In genomic region chr13:42369071-42369795, GRCh38 we compare ENCODE assay signal across 17 cellular contexts.
DNase-seq lines count a peak whose midpoint lies in the region; ATAC-seq lines count a peak whose summit lies in the region.
"Had no signal": no experiment of that assay in that cellular context is flagged by ENCODE, and none has a peak within 500 bp of the region (broad histone marks: within the 10 kb centered on the region; RNA-seq: fewer than 3 reads in every experiment).

No MANE protein-coding gene starts in this region.

- CTCF ChIA-PET in activated naive CD4-positive, alpha-beta T cell treated with anti-CD3 and anti-CD28 coated beads for 36 hours (lab: Charles Lee): interaction anchor here (1.0 kb wide), 1 partner anchor 35 kb away, joined by 3 read pairs; no protein-coding TSS in a partner anchor

- peak; percentile 71 for DNase-seq in activated naive CD4-positive, alpha-beta T cell treated with anti-CD3 and anti-CD28 coated beads for 36 hours
- DNase-seq in activated naive CD4-positive, alpha-beta T cell (lab: John Stamatoyannopoulos, UW): no peak
- DNase-seq in activated CD4-positive, alpha-beta T cell treated with anti-CD3 and anti-CD28 coated beads, Interleukin-2, amount 50 U/mL, for 48 hours: peak; percentile 43 to 69
- peak in 1 of 2 donors; percentile 77 for DNase-seq in stimulated activated effector memory CD8-positive, alpha-beta T cell treated with anti-CD3 and anti-CD28 coated beads, Interleukin-12 subunit alpha, Interleukin-12 subunit beta, amount 100 ng/mL, for 72 hours (ENCODE audit: low spot score in 2 of 2)
- DNase-seq in OCI-M2 (lab: John Stamatoyannopoulos, UW; ENCODE audit: unreplicated experiment) (no peak), NCI-H2196 (lab: John Stamatoyannopoulos, UW; ENCODE audit: unreplicated experiment) (no peak)
- DNase-seq: activated CD8-positive, alpha-beta memory T cell treated with anti-CD3 and anti-CD28 coated beads for 24 hours; amniotic stem cell; KG1; lower lobe of right lung; NCI-H1436 treated with DMSO at 0.1 percent for 48 hours; SJCRH30; T-helper 9 cell had no signal

- ATAC-seq in GM21526 (IDR thresholded peaks at IDR 0.05; ENCODE audit: low FRiP score, unreplicated experiment) (peak; percentile 62), HG03135 (IDR thresholded peaks at IDR 0.05; ENCODE audit: unreplicated experiment) (no peak)
- peak; percentile 98 for ATAC-seq in stimulated activated effector memory CD8-positive, alpha-beta T cell treated with anti-CD3 and anti-CD28 coated beads, Interleukin-12 subunit alpha, Interleukin-12 subunit beta, amount 100 ng/mL, for 72 hours
- ATAC-seq: lower lobe of right lung had no signal

- no peak overlapping the region for H3K4me3 Mint-ChIP-seq in activated naive CD4-positive, alpha-beta T cell treated with anti-CD3 and anti-CD28 coated beads for 36 hours
- H3K4me3 Mint-ChIP-seq in stimulated activated effector memory CD8-positive, alpha-beta T cell treated with anti-CD3 and anti-CD28 coated beads, Interleukin-12 subunit alpha, Interleukin-12 subunit beta, amount 100 ng/mL, for 72 hours: no peak overlapping the region
- H3K4me3 Mint-ChIP-seq: nephron, type B pancreatic cell had no signal

- no peaks in the 10 kb centered on the region for H3K36me3 Mint-ChIP-seq in activated naive CD4-positive, alpha-beta T cell treated with anti-CD3 and anti-CD28 coated beads for 36 hours (ENCODE audit: low read depth)
- no peaks in the 10 kb centered on the region for H3K36me3 Mint-ChIP-seq in stimulated activated effector memory CD8-positive, alpha-beta T cell treated with anti-CD3 and anti-CD28 coated beads, Interleukin-12 subunit alpha, Interleukin-12 subunit beta, amount 100 ng/mL, for 72 hours

- no peaks in the 10 kb centered on the region for H3K27me3 Mint-ChIP-seq in activated naive CD4-positive, alpha-beta T cell treated with anti-CD3 and anti-CD28 coated beads for 36 hours (ENCODE audit: low read depth)

- intact Hi-C loops in activated naive CD4-positive, alpha-beta T cell treated with anti-CD3 and anti-CD28 coated beads for 36 hours (cut with micrococcal nuclease): loop anchor here (1.0 kb wide), 2 partner anchors 8 to 15 kb away; no protein-coding TSS in a partner anchor

- no peaks in the 10 kb centered on the region for H3K9me3 Mint-ChIP-seq in activated naive CD4-positive, alpha-beta T cell treated with anti-CD3 and anti-CD28 coated beads for 36 hours
- no peaks in the 10 kb centered on the region for H3K9me3 Mint-ChIP-seq in stimulated activated effector memory CD8-positive, alpha-beta T cell treated with anti-CD3 and anti-CD28 coated beads, Interleukin-12 subunit alpha, Interleukin-12 subunit beta, amount 100 ng/mL, for 72 hours
- H3K9me3 Mint-ChIP-seq: nephron, type B pancreatic cell had no signal

- H3K27ac Mint-ChIP-seq in activated naive CD4-positive, alpha-beta T cell treated with anti-CD3 and anti-CD28 coated beads for 36 hours: peak overlapping the region; percentile 32
- H3K27ac Mint-ChIP-seq in stimulated activated effector memory CD8-positive, alpha-beta T cell treated with anti-CD3 and anti-CD28 coated beads, Interleukin-12 subunit alpha, Interleukin-12 subunit beta, amount 100 ng/mL, for 72 hours: no peak overlapping the region
- H3K27ac Mint-ChIP-seq: nephron, type B pancreatic cell had no signal

- H3K4me1 Mint-ChIP-seq in activated naive CD4-positive, alpha-beta T cell treated with anti-CD3 and anti-CD28 coated beads for 36 hours (ENCODE audit: low read depth): peaks cover 39% of the 10 kb centered on the region
- H3K4me1 Mint-ChIP-seq in stimulated activated effector memory CD8-positive, alpha-beta T cell treated with anti-CD3 and anti-CD28 coated beads, Interleukin-12 subunit alpha, Interleukin-12 subunit beta, amount 100 ng/mL, for 72 hours: peaks cover 10% of the 10 kb centered on the region
- H3K4me1 Mint-ChIP-seq: nephron had no signal

Comparison
In these comparisons a context has a peak if more than half of its experiments do, and no peak if none do; other contexts are left out.
1. DNase-seq: peak in activated naive CD4-positive, alpha-beta T cell treated with anti-CD3 and anti-CD28 coated beads for 36 hours (single experiment) and activated CD4-positive, alpha-beta T cell treated with anti-CD3 and anti-CD28 coated beads, Interleukin-2, amount 50 U/mL, for 48 hours (2 of 2); none in activated naive CD4-positive, alpha-beta T cell (0 of 4), OCI-M2 (single experiment) and NCI-H2196 (single experiment).